ENCODE assay signal across 8 cellular contexts in the genomic region with DNA sequence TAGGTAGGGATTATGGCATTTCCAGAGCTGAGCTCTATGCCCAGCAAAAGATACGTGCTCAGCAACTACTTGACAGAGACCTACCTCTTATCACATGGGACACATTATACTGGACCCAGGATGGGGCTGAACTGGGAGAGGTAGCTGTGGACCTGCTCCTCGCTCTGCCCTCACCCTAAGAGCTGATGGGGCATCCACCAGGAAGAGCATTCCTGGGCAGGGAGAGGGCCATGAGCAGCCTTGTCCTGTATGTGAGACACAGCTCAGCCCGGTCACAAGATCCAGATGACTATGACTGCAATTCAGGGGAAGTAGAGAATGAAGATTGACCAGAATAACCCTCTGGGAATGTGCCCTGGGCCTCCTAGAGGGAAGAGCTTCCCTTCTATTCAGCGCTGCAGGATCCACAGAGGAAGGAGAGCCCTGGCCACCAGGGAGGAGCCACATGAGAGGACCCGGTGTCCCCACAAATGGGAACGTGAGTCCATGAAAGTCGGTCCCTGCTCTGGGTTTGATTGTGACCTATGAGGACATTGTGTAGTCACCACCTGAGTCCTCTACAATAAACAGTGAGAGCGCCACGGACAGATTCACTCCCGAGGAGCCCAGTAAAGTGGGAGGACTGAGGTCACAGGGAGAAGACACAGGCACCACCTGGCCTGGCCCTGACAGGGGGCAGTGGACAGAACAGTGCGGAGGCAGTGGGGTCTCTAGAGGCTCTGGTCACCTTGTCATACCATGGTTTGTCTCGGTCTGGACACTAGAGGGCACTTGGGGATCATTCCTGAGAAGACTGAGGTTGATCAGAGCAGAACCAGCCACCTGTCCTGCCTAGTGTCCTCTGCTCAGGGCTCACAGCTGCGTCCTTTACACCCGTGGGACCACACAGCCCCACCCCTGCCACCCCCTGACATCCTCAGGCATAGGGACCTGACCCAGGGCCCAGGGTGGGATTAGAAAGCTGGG.
DNase-seq lines count a peak whose midpoint lies in the region; ATAC-seq and TF ChIP-seq lines count a peak whose summit lies in the region.

No MANE protein-coding gene starts in this region.

- no peaks in the 10 kb centered on the region for H3K36me3 Mint-ChIP-seq in effector memory CD8-positive, alpha-beta T cell (ENCODE audit: insufficient read depth)

- peak; percentile 44 for TF ChIP-seq CTCF in HEK293 (tag by site-specific recombination; IDR thresholded peaks at IDR 0.05)
- TF ChIP-seq CTCF in RWPE2 (IDR thresholded peaks at IDR 0.05; ENCODE audit: poor library complexity, severe bottlenecking): peak; percentile 37
- peak; percentile 54 for TF ChIP-seq CTCF in fibroblast of the aortic adventitia (IDR thresholded peaks at IDR 0.05; ENCODE audit: insufficient read depth, low read length)
- peak; percentile 68 for TF ChIP-seq CTCF in retinal pigment epithelial cell (conservative IDR thresholded peaks at IDR 0.05; ENCODE audit: low read depth, low read length)

- H3K36me3 ChIP-seq in HEK293 (ENCODE audit: control insufficient read depth in 2 of 2, insufficient read depth in 1 of 2, low read length in 2 of 2) (no peaks in the 10 kb centered on the region), RWPE2 (ENCODE audit: low read depth) (no peaks in the 10 kb centered on the region)

- no peaks in the 10 kb centered on the region for H3K9me3 Mint-ChIP-seq in effector memory CD8-positive, alpha-beta T cell

- no peaks in the 10 kb centered on the region for H3K4me1 Mint-ChIP-seq in effector memory CD8-positive, alpha-beta T cell (ENCODE audit: low read depth in 2 of 2)

- no peak overlapping the region for H3K27ac ChIP-seq in HEK293 (ENCODE audit: extremely low read depth, low read depth, low read length)
- no peak overlapping the region for H3K27ac ChIP-seq in RWPE2 (ENCODE audit: poor library complexity, severe bottlenecking)

- CTCF ChIA-PET in HEK293 (lab: Yijun Ruan, JAX): interaction anchor here (0.5 to 9.3 kb wide), 19 partner anchors 11 to 546 kb away, joined by 3 to 59 read pairs (median 3); partner anchors contain the start of gene ZNF280B

- H3K27me3 Mint-ChIP-seq in effector memory CD8-positive, alpha-beta T cell: peaks cover 64 to 83% of the 10 kb centered on the region in 2 donors

- no peak overlapping the region for H3K27ac Mint-ChIP-seq in effector memory CD8-positive, alpha-beta T cell

- no peak overlapping the region for H3K4me3 Mint-ChIP-seq in effector memory CD8-positive, alpha-beta T cell

- no peaks in the 10 kb centered on the region for H3K9me3 ChIP-seq in HEK293 (ENCODE audit: control insufficient read depth, insufficient read depth, low read depth, low read length)
- peaks cover 3% of the 10 kb centered on the region for H3K9me3 ChIP-seq in RWPE2 (ENCODE audit: severe bottlenecking)

- H3K27me3 ChIP-seq in RWPE2 (ENCODE audit: insufficient read depth, poor library complexity, severe bottlenecking): peaks cover 29% of the 10 kb centered on the region

- DNase-seq in DMS114 treated with DMSO at 0.1 percent for 48 hours (lab: John Stamatoyannopoulos, UW; ENCODE audit: unreplicated experiment) (peak; percentile 34), RWPE2 (ENCODE audit: low spot score) (no peak), fibroblast of the aortic adventitia (ENCODE audit: low read depth) (peak; percentile 16), retinal pigment epithelial cell (ENCODE audit: low read depth) (no peak), DMS79 (lab: John Stamatoyannopoulos, UW) (no peak)
- DNase-seq in effector memory CD8-positive, alpha-beta T cell: no peak

- ATAC-seq in RWPE2 (ENCODE audit: low read depth) (peak; percentile 68; the same call in 1 of the 3 replicates), HG02852 (IDR thresholded peaks at IDR 0.05; ENCODE audit: unreplicated experiment) (no peak)
- ATAC-seq in effector memory CD8-positive, alpha-beta T cell (replicated peaks): no peak

- H3K4me1 ChIP-seq in HEK293 (ENCODE audit: control insufficient read depth, insufficient read depth, low read length) (no peaks in the 10 kb centered on the region), RWPE2 (ENCODE audit: insufficient read depth, poor library complexity, severe bottlenecking) (no peaks in the 10 kb centered on the region)

- POLR2A ChIA-PET in HEK293 (lab: Yijun Ruan, JAX): no interaction called here

- H3K4me3 ChIP-seq in HEK293 (ENCODE audit: low read depth, low read length) (no peak overlapping the region), RWPE2 (ENCODE audit: severe bottlenecking) (no peak overlapping the region), fibroblast of the aortic adventitia (ENCODE audit: low read depth, low read length) (no peak overlapping the region), retinal pigment epithelial cell (ENCODE audit: low read length) (no peak overlapping the region)

TF ChIP-seq in HEK293, 187 proteins besides CTCF, POLR2A, EP300 and RAD21:
- TF ChIP-seq ZNF10 (tag by site-specific recombination; IDR thresholded peaks at IDR 0.05) (no peak), ZNF544 (tag by site-specific recombination; IDR thresholded peaks at IDR 0.05) (no peak), ZNF404 (tag by site-specific recombination; IDR thresholded peaks at IDR 0.05) (no peak), ZNF768 (tag by site-specific recombination; IDR thresholded peaks at IDR 0.05) (no peak), ZNF654 (tag by site-specific recombination; IDR thresholded peaks at IDR 0.05; ENCODE audit: low read depth) (peak; percentile 55)

Comparison
In these comparisons a context has a peak if more than half of its experiments do, and no peak if none do; other contexts are left out.
1. DNase-seq: peak in DMS114 treated with DMSO at 0.1 percent for 48 hours (single experiment) and fibroblast of the aortic adventitia (single experiment); none in RWPE2 (single experiment), retinal pigment epithelial cell (single experiment), DMS79 (single experiment) and effector memory CD8-positive, alpha-beta T cell (0 of 3).
2. Peak in every context shown above with its lines, with median percentiles within 50 percentile points of each other: CTCF ChIP-seq.